ENCODE assay signal across 10 cellular contexts in the genomic region with DNA sequence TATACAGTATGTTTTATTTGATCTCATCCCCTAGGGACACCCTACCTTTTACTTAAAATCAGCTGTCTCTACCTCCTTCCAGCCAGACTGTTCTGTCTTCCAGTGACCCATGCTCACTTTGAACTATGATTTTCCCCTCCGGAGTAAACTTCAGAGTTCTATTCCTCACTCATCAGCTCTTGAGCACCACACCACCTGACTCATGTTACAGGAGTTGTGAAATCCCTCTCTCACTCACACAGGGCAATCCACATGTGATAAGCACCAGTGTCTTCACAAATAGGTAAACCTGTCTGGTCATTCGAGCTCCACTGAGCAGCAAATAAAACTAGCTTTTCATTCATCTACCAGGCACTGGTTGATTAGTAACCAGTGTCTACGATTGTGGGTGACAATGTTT.
DNase-seq lines count a peak whose midpoint lies in the region; ATAC-seq, FAIRE-seq and TF ChIP-seq lines count a peak whose summit lies in the region.
"Had no signal": no experiment of that assay in that cellular context is flagged by ENCODE, and none has a peak within 500 bp of the region (broad histone marks: within the 10 kb centered on the region; RNA-seq: fewer than 3 reads in every experiment).

No MANE protein-coding gene starts in this region.

- FAIRE-seq in keratinocyte (lab: Jason Lieb, UNC): peak; percentile 75

- H2AFZ ChIP-seq in keratinocyte (ENCODE audit: control insufficient read depth, low read length): no peak overlapping the region

- ATAC-seq in upper lobe of right lung: peak; percentile 84

- TF ChIP-seq POLR2A in lower leg skin (IDR thresholded peaks at IDR 0.05): no peak

- dilution Hi-C loops in keratinocyte (cut with MboI; ENCODE audit: extremely low pct_ligation_motif_present, low sequenced_read_pairs): no loop called here

- no peak overlapping the region for H3K9ac ChIP-seq in adipocyte (ENCODE audit: low read length)
- H3K9ac ChIP-seq in keratinocyte (ENCODE audit: control insufficient read depth, extremely low read depth, insufficient read depth, low read length): no peak overlapping the region

- no peak overlapping the region for H3K27ac ChIP-seq in keratinocyte (ENCODE audit: control insufficient read depth, insufficient read depth, low read length)
- no peak overlapping the region for H3K27ac ChIP-seq in upper lobe of right lung
- H3K27ac ChIP-seq: left ventricle myocardium inferior had no signal

- WGBS in lower leg skin, 2 donors: 70 to 76% methylated on average over 3 of the region's 3 CpGs

- DNase-seq in HuH-7.5 (ENCODE audit: low spot score) (peak; percentile 19), adipocyte (ENCODE audit: low read depth) (peak; percentile 34), keratinocyte (ENCODE audit: low read depth, low spot score) (no peak), upper lobe of right lung (no peak), NCI-H187 (lab: John Stamatoyannopoulos, UW) (no peak), lower leg skin (ENCODE audit: low spot score in 2 of 2) (no peak), NCI-H446 treated with DMSO at 0.1 percent for 48 hours (lab: John Stamatoyannopoulos, UW) (no peak)
- DNase-seq: activated CD4-positive, alpha-beta T cell treated with anti-CD3 and anti-CD28 coated beads, Interleukin-2, amount 50 U/mL, for 1 hour; aorta; left ventricle myocardium inferior had no signal

- H3K9me3 ChIP-seq in adipocyte (ENCODE audit: control insufficient read depth, low read length) (no peaks in the 10 kb centered on the region), keratinocyte (ENCODE audit: control insufficient read depth, low read depth, low read length) (no peaks in the 10 kb centered on the region), upper lobe of right lung (no peaks in the 10 kb centered on the region)
- H3K9me3 ChIP-seq: left ventricle myocardium inferior had no signal

- intact Hi-C loops in upper lobe of right lung (cut with DNase I) (no loop called here), lower leg skin (cut with DNase I; ENCODE audit: low total_unique reads) (no loop called here)

- TF ChIP-seq CTCF in keratinocyte (optimal IDR thresholded peaks at IDR 0.05 in 1 of 3, IDR thresholded peaks at IDR 0.05 in 1 of 3, conservative IDR thresholded peaks at IDR 0.05 in 1 of 3; ENCODE audit: extremely low read depth in 1 of 3, insufficient read depth in 2 of 3, low read length in 3 of 3): no peak
- TF ChIP-seq CTCF in upper lobe of right lung (IDR thresholded peaks at IDR 0.05): no peak
- TF ChIP-seq CTCF in lower leg skin (IDR thresholded peaks at IDR 0.05): no peak

- no peaks in the 10 kb centered on the region for H4K20me1 ChIP-seq in keratinocyte (ENCODE audit: control insufficient read depth, extremely low read depth, insufficient read depth, low read length)

- H3K27me3 ChIP-seq in adipocyte (replicated peaks; ENCODE audit: control insufficient read depth, insufficient read depth, low read length) (no peaks in the 10 kb centered on the region), keratinocyte (ENCODE audit: control insufficient read depth, extremely low read depth, insufficient read depth, low read length) (no peaks in the 10 kb centered on the region), upper lobe of right lung (no peaks in the 10 kb centered on the region)

- H3K4me1 ChIP-seq in adipocyte (ENCODE audit: control insufficient read depth, insufficient read depth, low read length) (peaks cover 13% of the 10 kb centered on the region), keratinocyte (ENCODE audit: control insufficient read depth, extremely low read depth, insufficient read depth, low read length) (peaks cover 4% of the 10 kb centered on the region), upper lobe of right lung (no peaks in the 10 kb centered on the region)
- H3K4me1 ChIP-seq: left ventricle myocardium inferior had no signal

- H3K4me3 ChIP-seq in adipocyte (ENCODE audit: low read length) (no peak overlapping the region), keratinocyte (ENCODE audit: control insufficient read depth in 2 of 3, extremely low read depth in 1 of 3, insufficient read depth in 2 of 3, low read depth in 1 of 3, low read length in 3 of 3) (no peak overlapping the region), upper lobe of right lung (no peak overlapping the region), lower leg skin (ENCODE audit: low read depth, poor library complexity, severe bottlenecking) (no peak overlapping the region)
- H3K4me3 ChIP-seq: left ventricle myocardium inferior had no signal

- H3K36me3 ChIP-seq in adipocyte (ENCODE audit: control insufficient read depth, insufficient read depth, low read length, severe bottlenecking): no peaks in the 10 kb centered on the region
- H3K36me3 ChIP-seq in keratinocyte (ENCODE audit: control insufficient read depth in 2 of 2, extremely low read depth in 1 of 2, insufficient read depth in 2 of 2, low read length in 2 of 2): no peaks in the 10 kb centered on the region
- H3K36me3 ChIP-seq in upper lobe of right lung: no peaks in the 10 kb centered on the region
- H3K36me3 ChIP-seq: left ventricle myocardium inferior had no signal

- H3K4me2 ChIP-seq in keratinocyte (ENCODE audit: control insufficient read depth, extremely low read depth, insufficient read depth, low read depth, low read length): no peak overlapping the region

- H3K9me1 ChIP-seq in keratinocyte (ENCODE audit: control insufficient read depth, extremely low read depth, insufficient read depth, low read length): no peaks in the 10 kb centered on the region

- no peaks in the 10 kb centered on the region for H3K79me2 ChIP-seq in keratinocyte (ENCODE audit: control insufficient read depth, insufficient read depth, low read length)

Comparison
In these comparisons a context has a peak if more than half of its experiments do, and no peak if none do; other contexts are left out.
1. DNase-seq: peak in HuH-7.5 (single experiment) and adipocyte (single experiment); none in keratinocyte (single experiment), upper lobe of right lung (single experiment), NCI-H187 (0 of 2), lower leg skin (0 of 2) and NCI-H446 treated with DMSO at 0.1 percent for 48 hours (single experiment).